In the genomic region with DNA sequence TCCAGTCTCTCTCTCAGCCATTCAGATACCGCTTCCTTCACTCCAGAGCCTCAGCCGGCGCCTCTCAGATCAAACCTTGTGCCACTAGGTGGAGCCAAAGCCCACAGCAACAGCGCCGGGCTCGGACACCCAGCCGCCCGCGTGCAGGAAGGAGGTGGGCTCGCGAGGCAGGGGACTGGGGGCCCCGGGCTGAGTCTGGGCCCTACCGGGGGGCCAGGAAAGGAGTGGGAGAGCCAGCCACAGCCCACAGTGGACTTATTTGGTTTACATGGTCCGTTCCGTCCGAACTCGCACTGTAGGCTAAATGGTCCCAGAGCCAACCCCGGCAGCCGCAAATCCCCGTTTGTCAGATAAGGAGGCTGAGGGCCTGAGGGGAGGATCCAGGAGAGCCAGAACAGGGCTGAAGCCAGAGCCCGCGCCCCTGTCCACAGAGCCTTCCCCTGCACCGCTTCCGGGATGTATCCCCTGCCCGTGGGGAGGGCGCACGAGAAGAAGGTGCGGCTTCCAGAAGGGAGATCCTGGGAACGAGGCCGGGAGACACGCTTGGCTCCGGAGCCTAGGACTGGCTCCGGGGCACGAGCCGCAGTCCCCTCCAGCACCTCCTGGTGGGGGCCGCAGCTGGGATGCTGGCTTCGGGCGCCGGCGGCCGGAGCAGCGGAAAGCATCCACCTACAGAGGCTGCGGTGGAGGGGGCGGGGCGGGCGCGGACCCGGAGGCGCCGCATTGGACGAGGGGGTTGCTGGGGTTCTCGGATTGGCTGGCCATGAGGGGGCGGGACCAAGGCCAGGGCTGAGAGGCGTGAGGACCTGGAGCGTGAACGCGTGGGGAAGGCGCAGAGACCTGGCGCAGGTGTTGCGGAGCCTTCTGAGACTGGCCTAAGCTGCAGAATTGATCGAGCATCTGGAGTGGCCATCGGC, we compare ENCODE assay signal across 8 cellular contexts. TPM values are rescaled to one million over a fixed set of nuclear protein-coding genes. Genes with fewer than 3 reads are reported as not detected.
DNase-seq lines count a peak whose midpoint lies in the region; ATAC-seq lines count a peak whose summit lies in the region.

No MANE protein-coding gene starts in this region.

- WGBS in aorta, 2 donors: 1% methylated on average over 54 to 62 of the region's 62 CpGs

- peak overlapping the region; percentile 60 for H3K27ac Mint-ChIP-seq in T-helper 17 cell

- peak overlapping the region in 1 of 2 donors; percentile 29 for H3K4me3 ChIP-seq in aorta (ENCODE audit: low read length in 2 of 2)

- H3K36me3 ChIP-seq in aorta (ENCODE audit: control insufficient read depth in 1 of 2, insufficient read depth in 2 of 2, low read length in 1 of 2): no peaks in the 10 kb centered on the region

- H3K9me3 ChIP-seq in T-helper 17 cell (ENCODE audit: control insufficient read depth, low read length, poor library complexity, severe bottlenecking): no peaks in the 10 kb centered on the region
- H3K9me3 ChIP-seq in aorta (ENCODE audit: control insufficient read depth, low read length): no peaks in the 10 kb centered on the region

- H3K27ac ChIP-seq in aorta (ENCODE audit: low read depth in 1 of 2, low read length in 2 of 2): no peak overlapping the region

- peak; percentile 80 for ATAC-seq in GM18498 (IDR thresholded peaks at IDR 0.05; ENCODE audit: unreplicated experiment)
- ATAC-seq in HG02943 (IDR thresholded peaks at IDR 0.05; ENCODE audit: low read depth, unreplicated experiment): peak; percentile 62
- ATAC-seq in T-helper 17 cell: peak; percentile 96
- peak; percentile 98 for ATAC-seq in aorta (ENCODE audit: low FRiP score)

- H3K4me1 ChIP-seq in aorta (ENCODE audit: control insufficient read depth in 1 of 2, insufficient read depth in 2 of 2, low read length in 2 of 2): no peaks in the 10 kb centered on the region

- H3K4me3 Mint-ChIP-seq in T-helper 17 cell: peak overlapping the region; percentile 91

- DNase-seq in NCI-H187 (lab: John Stamatoyannopoulos, UW): peak; percentile 84 to 94
- peak; percentile 86 to 94 (median 94) for DNase-seq in T-helper 17 cell
- peak in 57 of 58 donors; percentile 32 to 89 (median 76) for DNase-seq in anterior cingulate cortex (lab: John Stamatoyannopoulos, UW)
- peak; percentile 99 for DNase-seq in hepatic stellate cell (ENCODE audit: low spot score)
- peak; percentile 61 for DNase-seq in renal cortical epithelial cell (ENCODE audit: low read depth)
- DNase-seq in aorta: peak; percentile 95 to 97

- H3K27me3 ChIP-seq in aorta (ENCODE audit: control insufficient read depth in 1 of 2, insufficient read depth in 2 of 2, low read length in 1 of 2): no peaks in the 10 kb centered on the region

- intact Hi-C loops in aorta (cut with DNase I): loop anchor here (2.0 to 10.0 kb wide), 6 partner anchors 117 to 395 kb away; a partner anchor contains a TSS

- peaks cover 13% of the 10 kb centered on the region for H3K4me1 Mint-ChIP-seq in T-helper 17 cell

- no peaks in the 10 kb centered on the region for H3K36me3 Mint-ChIP-seq in T-helper 17 cell (ENCODE audit: low read depth)

- H3K27me3 Mint-ChIP-seq in T-helper 17 cell: peaks cover 11% of the 10 kb centered on the region

RNA-seq across cellular contexts. Expression of a gene that starts 6.5 kb away (rescaled TPM):
- total RNA-seq in T-helper 17 cell (not detected), renal cortical epithelial cell (0.20 TPM in 1 of 2 replicates, not detected in the other), aorta (1 to 10 TPM; 1.3 to 1.5 TPM)
- polyA plus RNA-seq in aorta: under 1 TPM in 1 of 2 donors, not detected in 1; 0.10 TPM

RNA-seq across cellular contexts. Expression of a gene that starts 59.8 kb away (rescaled TPM):
- 1 to 10 TPM; 2.2 to 3.6 TPM for total RNA-seq in T-helper 17 cell
- 9.5 and 143 TPM in 2 replicates for total RNA-seq in renal cortical epithelial cell
- 1 to 10 TPM; 2.3 to 4.1 TPM for total RNA-seq in aorta
- polyA plus RNA-seq in aorta: 1 to 10 TPM in 1 of 2 donors, under 1 TPM in 1; 0.54 to 1.8 TPM
